Comparison of ENCODE assay signal across 28 cellular contexts in genomic region chr4:177263818-177264217, GRCh38.
"Had no signal": no experiment of that assay in that cellular context is flagged by ENCODE, and none has a peak within 500 bp of the region (broad histone marks: within the 10 kb centered on the region; RNA-seq: fewer than 3 reads in every experiment).

No MANE protein-coding gene starts in this region.

- H3K9me3 ChIP-seq: adrenal gland, body of pancreas, breast epithelium, SJCRH30 had no signal

- H3K27ac ChIP-seq: adrenal gland, body of pancreas, breast epithelium, SJCRH30, SK-N-MC, WERI-Rb-1 had no signal

- ATAC-seq: activated CD4-positive, alpha-beta T cell treated with anti-CD3 and anti-CD28 coated beads for 36 hours; activated CD4-positive, CD25-positive, alpha-beta regulatory T cell treated with anti-CD3 and anti-CD28 coated beads, Interleukin-2, amount 50 U/mL, for 24 hours; activated naive CD4-positive, alpha-beta T cell treated with anti-CD3 and anti-CD28 coated beads, Interleukin-2, amount 50 U/mL, for 72 hours; activated T-cell treated with anti-CD3 and anti-CD28 coated beads, Interleukin-2, amount 50 U/mL, for 4 hours; body of pancreas; Panc1 had no signal

- H3K4me1 ChIP-seq: adrenal gland, body of pancreas, breast epithelium, SJCRH30 had no signal

- H3K27me3 ChIP-seq: adrenal gland, body of pancreas, breast epithelium, SJCRH30 had no signal

- DNase-seq: activated CD4-positive, alpha-beta memory T cell treated with anti-CD3 and anti-CD28 coated beads for 36 hours; activated CD4-positive, alpha-beta T cell treated with anti-CD3 and anti-CD28 coated beads for 36 hours; activated CD4-positive, alpha-beta T cell treated with anti-CD3 and anti-CD28 coated beads, Interleukin-2, amount 50 U/mL, for 1 hour; activated CD8-positive, alpha-beta memory T cell treated with anti-CD3 and anti-CD28 coated beads, Interleukin-2, amount 50 U/mL, for 4 hours; activated gamma-delta T cell treated with Interleukin-2 at 50 U/mL for 16 hours; activated naive CD4-positive, alpha-beta T cell treated with anti-CD3 and anti-CD28 coated beads for 36 hours; activated T-cell treated with anti-CD3 and anti-CD28 coated beads for 4 hours; activated T-cell treated with anti-CD3 and anti-CD28 coated beads, Interleukin-2, amount 50 U/mL, for 4 hours; adrenal gland; body of pancreas; NCI-H1092 treated with DMSO at 0.1 percent for 48 hours; NCI-H1417; NCI-H146; NCI-H187; NCI-H2029 treated with DMSO at 0.1 percent for 48 hours; NCI-H2107; NCI-H2171; NCI-H510A; NCI-H774; SHP77; SJCRH30; T1000; WERI-Rb-1 had no signal

- H3K36me3 ChIP-seq: adrenal gland, breast epithelium, SJCRH30, WERI-Rb-1 had no signal

- H3K4me3 ChIP-seq: adrenal gland, body of pancreas, breast epithelium, SJCRH30, SK-N-MC had no signal
